In the genomic region with DNA sequence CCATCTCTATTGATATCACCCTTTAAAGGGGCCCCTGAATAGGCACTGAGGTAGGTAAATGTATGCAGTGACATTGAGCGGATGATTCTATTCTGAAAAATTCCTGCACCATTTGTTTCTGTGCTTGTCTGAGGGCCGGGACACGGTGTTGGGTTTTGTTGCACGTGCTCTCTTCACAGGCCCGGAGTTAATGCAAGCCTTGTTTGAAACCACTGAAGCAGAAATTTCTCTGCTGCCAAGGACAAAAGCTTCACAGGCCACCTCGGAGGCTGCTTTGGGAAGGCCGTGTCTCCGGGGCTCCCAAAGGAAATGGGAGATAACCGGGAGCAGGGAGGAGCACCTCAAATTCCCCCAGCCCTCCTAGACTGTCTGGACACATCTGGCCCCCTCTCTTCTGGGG, we compare ENCODE assay signal across 19 cellular contexts.
DNase-seq lines count a peak whose midpoint lies in the region; TF ChIP-seq lines count a peak whose summit lies in the region.
"Had no signal": no experiment of that assay in that cellular context is flagged by ENCODE, and none has a peak within 500 bp of the region (broad histone marks: within the 10 kb centered on the region; RNA-seq: fewer than 3 reads in every experiment).

No MANE protein-coding gene starts in this region.

- H3K4me1 ChIP-seq in neuronal stem cell (ENCODE audit: control insufficient read depth in 2 of 2, insufficient read depth in 1 of 2, low read depth in 1 of 2, low read length in 2 of 2) = peaks cover 32 to 63% of the 10 kb centered on the region in 2 donors
- H3K4me1 ChIP-seq: ascending aorta, tibial nerve had no signal

- H3K14ac ChIP-seq in neuronal stem cell (ENCODE audit: low read length) = no peak overlapping the region

- H3K36me3 ChIP-seq in neuronal stem cell (replicated peaks in 1 of 2; ENCODE audit: control insufficient read depth in 2 of 2, insufficient read depth in 2 of 2, low read length in 2 of 2) = no peaks in the 10 kb centered on the region
- H3K36me3 ChIP-seq: ascending aorta, tibial nerve had no signal

- no peak overlapping the region for H2AK5ac ChIP-seq in neuronal stem cell (ENCODE audit: low read depth, low read length)

- no peak overlapping the region for H2BK15ac ChIP-seq in neuronal stem cell (ENCODE audit: low read length)

- H4K91ac ChIP-seq in neuronal stem cell (ENCODE audit: low read depth, low read length, poor library complexity) = no peak overlapping the region

- H3K36me3 Mint-ChIP-seq in brain (no peaks in the 10 kb centered on the region), mesothelial cell of epicardium (no peaks in the 10 kb centered on the region)
- H3K36me3 Mint-ChIP-seq: activated naive CD4-positive, alpha-beta T cell treated with anti-CD3 and anti-CD28 coated beads, Interleukin-2, amount 50 U/mL, for 24 hours had no signal

- H3K4ac ChIP-seq in neuronal stem cell (ENCODE audit: low read length) = no peak overlapping the region

- H3K18ac ChIP-seq in neuronal stem cell (ENCODE audit: low read length) = no peak overlapping the region

- peaks cover 0 to 4% (median 0%) of the 10 kb centered on the region in 5 experiments for H3K9me3 Mint-ChIP-seq in brain
- H3K9me3 Mint-ChIP-seq in mesothelial cell of epicardium = no peaks in the 10 kb centered on the region
- H3K9me3 Mint-ChIP-seq: activated naive CD4-positive, alpha-beta T cell treated with anti-CD3 and anti-CD28 coated beads, Interleukin-2, amount 50 U/mL, for 24 hours; naive B cell; stimulated activated naive CD8-positive, alpha-beta T cell treated with anti-CD3 and anti-CD28 coated beads, Interleukin-15, Interleukin-2, amounts not matched to agents 100 ng/mL and 50 ng/mL, for 24 hours had no signal

- no peak overlapping the region for H2BK120ac ChIP-seq in neuronal stem cell (ENCODE audit: low read depth, low read length)

- H2BK12ac ChIP-seq in neuronal stem cell (ENCODE audit: low read length) = no peak overlapping the region

- H3K23ac ChIP-seq in neuronal stem cell (ENCODE audit: low read depth, low read length, poor library complexity) = no peak overlapping the region

- peak overlapping the region; percentile 13 for H3K4me2 ChIP-seq in neuronal stem cell (ENCODE audit: insufficient read depth, low read length, poor library complexity, severe bottlenecking)

- no peak overlapping the region for H3K9ac ChIP-seq in neuronal stem cell (ENCODE audit: low read depth, low read length, poor library complexity)

- H3K27me3 ChIP-seq in neuronal stem cell (ENCODE audit: control insufficient read depth in 3 of 3, insufficient read depth in 3 of 3, low read depth in 1 of 3, low read length in 3 of 3) = peaks cover 0 to 40% (median 11%) of the 10 kb centered on the region in 3 experiments
- H3K27me3 ChIP-seq: ascending aorta, tibial nerve had no signal

- peak overlapping the region; percentile 18 to 53 (median 49) for H3K4me3 Mint-ChIP-seq in brain
- H3K4me3 Mint-ChIP-seq in mesothelial cell of epicardium = no peak overlapping the region
- H3K4me3 Mint-ChIP-seq: activated naive CD4-positive, alpha-beta T cell treated with anti-CD3 and anti-CD28 coated beads, Interleukin-2, amount 50 U/mL, for 24 hours; naive B cell; stimulated activated naive CD8-positive, alpha-beta T cell treated with anti-CD3 and anti-CD28 coated beads, Interleukin-15, Interleukin-2, amounts not matched to agents 100 ng/mL and 50 ng/mL, for 24 hours had no signal

- H3K27me3 Mint-ChIP-seq in brain (peaks cover 53% of the 10 kb centered on the region), mesothelial cell of epicardium (ENCODE audit: low read depth) (no peaks in the 10 kb centered on the region)
- H3K27me3 Mint-ChIP-seq: activated naive CD4-positive, alpha-beta T cell treated with anti-CD3 and anti-CD28 coated beads, Interleukin-2, amount 50 U/mL, for 24 hours had no signal

- peak; percentile 85 for DNase-seq in DMS79 treated with DMSO at 0.1 percent for 48 hours (lab: John Stamatoyannopoulos, UW)
- peak; percentile 81 for DNase-seq in NCI-H2107 treated with DMSO at 0.1 percent for 48 hours (lab: John Stamatoyannopoulos, UW; ENCODE audit: unreplicated experiment)
- DNase-seq in neuronal stem cell (ENCODE audit: low spot score) = peak; percentile 90
- no peak for DNase-seq in epidermal melanocyte (ENCODE audit: insufficient read length, low spot score)
- no peak for DNase-seq in mesothelial cell of epicardium (ENCODE audit: low spot score in 2 of 2, unreplicated experiment in 2 of 2)
- DNase-seq in activated naive CD4-positive, alpha-beta T cell (lab: John Stamatoyannopoulos, UW) = no peak
- DNase-seq in SHP77 (lab: John Stamatoyannopoulos, UW) = no peak
- DNase-seq: activated CD4-positive, CD25-positive, alpha-beta regulatory T cell treated with anti-CD3 and anti-CD28 coated beads, Interleukin-2, amount 50 U/mL, for 72 hours; Kasumi-1; naive B cell; NCI-H1105 treated with DMSO at 0.1 percent for 48 hours; NCI-H446 treated with DMSO at 0.1 percent for 48 hours; small intestine; stimulated activated CD4-positive, alpha-beta T cell treated with anti-CD3 and anti-CD28 coated beads, Interleukin-4, amount 100 ng/mL, for 1 hour had no signal

- H2BK5ac ChIP-seq in neuronal stem cell (ENCODE audit: low read length) = no peak overlapping the region

- peaks cover 0 to 6% of the 10 kb centered on the region in 2 donors for H3K9me3 ChIP-seq in neuronal stem cell (replicated peaks in 1 of 2; ENCODE audit: control insufficient read depth in 2 of 2, insufficient read depth in 1 of 2, low read depth in 1 of 2, low read length in 2 of 2)
- H3K9me3 ChIP-seq: ascending aorta, tibial nerve had no signal

- no peak overlapping the region for H3K27ac ChIP-seq in neuronal stem cell (replicated peaks; ENCODE audit: low read length)
- H3K27ac ChIP-seq: ascending aorta, tibial nerve had no signal

- no peak overlapping the region for H3K4me3 ChIP-seq in neuronal stem cell (ENCODE audit: low read length in 2 of 2)
- H3K4me3 ChIP-seq: ascending aorta, tibial nerve had no signal

- H4K8ac ChIP-seq in neuronal stem cell (ENCODE audit: low read depth, low read length) = no peak overlapping the region

- H3K79me1 ChIP-seq in neuronal stem cell (ENCODE audit: low read depth, low read length) = no peaks in the 10 kb centered on the region

- WGBS in neuronal stem cell (ENCODE audit: extremely low coverage in 2 of 2, insufficient read length in 2 of 2, insufficient replicate concordance in 1 of 2), 2 donors = no CpG with 5 or more reads among the region's 9 CpGs

- no peak for TF ChIP-seq CTCF in brain (conservative IDR thresholded peaks at IDR 0.05)
- TF ChIP-seq CTCF in mesothelial cell of epicardium (IDR thresholded peaks at IDR 0.05; ENCODE audit: unreplicated experiment) = no peak

- H3K27ac Mint-ChIP-seq in brain = peak overlapping the region in 4 of 5 experiments; percentile 0 to 42 (median 16)
- no peak overlapping the region for H3K27ac Mint-ChIP-seq in mesothelial cell of epicardium
- H3K27ac Mint-ChIP-seq: activated naive CD4-positive, alpha-beta T cell treated with anti-CD3 and anti-CD28 coated beads, Interleukin-2, amount 50 U/mL, for 24 hours; stimulated activated naive CD8-positive, alpha-beta T cell treated with anti-CD3 and anti-CD28 coated beads, Interleukin-15, Interleukin-2, amounts not matched to agents 100 ng/mL and 50 ng/mL, for 24 hours had no signal

- H3K4me1 Mint-ChIP-seq in brain = peaks cover 70% of the 10 kb centered on the region
- H3K4me1 Mint-ChIP-seq in mesothelial cell of epicardium = peaks cover 35% of the 10 kb centered on the region

- H2AFZ ChIP-seq in neuronal stem cell (ENCODE audit: low read length) = no peak overlapping the region

Comparison
In these comparisons a context has a peak if more than half of its experiments do, and no peak if none do; other contexts are left out.
1. DNase-seq: peak in DMS79 treated with DMSO at 0.1 percent for 48 hours (single experiment), NCI-H2107 treated with DMSO at 0.1 percent for 48 hours (single experiment) and neuronal stem cell (single experiment); none in epidermal melanocyte (single experiment), mesothelial cell of epicardium (0 of 2), activated naive CD4-positive, alpha-beta T cell (0 of 4) and SHP77 (0 of 2).